In genomic region chr7:17057143-17057509, GRCh38 we compare ENCODE assay signal across 33 cellular contexts.
"Had no signal": no experiment of that assay in that cellular context is flagged by ENCODE, and none has a peak within 500 bp of the region (broad histone marks: within the 10 kb centered on the region; RNA-seq: fewer than 3 reads in every experiment).

No MANE protein-coding gene starts in this region.

- H3K9me3 Mint-ChIP-seq: activated naive CD4-positive, alpha-beta T cell treated with anti-CD3 and anti-CD28 coated beads for 36 hours; activated naive CD8-positive, alpha-beta T cell treated with anti-CD3 and anti-CD28 coated beads, Interleukin-2, amount 50 U/mL, for 24 hours; stimulated activated memory B cell treated with anti-CD40 and anti-IgM and Interleukin-4, amounts not matched to agents 10 μg/mL and 1 μg/mL and 100 μg/mL, for 72 hours had no signal

- H3K27me3 ChIP-seq: breast epithelium, esophagus muscularis mucosa, foreskin keratinocyte, heart left ventricle, left lung, ovary, thyroid gland, upper lobe of right lung had no signal

- H3K27ac Mint-ChIP-seq: activated CD4-positive, alpha-beta memory T cell treated with anti-CD3 and anti-CD28 coated beads, Interleukin-2, amount 10 ng/mL, durations not matched to agents 7 days and 5 days; activated CD4-positive, alpha-beta T cell treated with anti-CD3 and anti-CD28 coated beads, Interleukin-2, amount 10 ng/mL, durations not matched to agents 7 days and 5 days; activated CD8-positive, alpha-beta memory T cell treated with anti-CD3 and anti-CD28 coated beads, Interleukin-2, amount 10 ng/mL, durations not matched to agents 7 days and 5 days; activated naive CD4-positive, alpha-beta T cell treated with anti-CD3 and anti-CD28 coated beads for 36 hours; activated naive CD8-positive, alpha-beta T cell treated with anti-CD3 and anti-CD28 coated beads, Interleukin-2, amount 50 U/mL, for 24 hours; endodermal cell; nephron; progenitor cell of endocrine pancreas; stimulated activated memory B cell treated with anti-CD40 and anti-IgM and Interleukin-4, amounts not matched to agents 10 μg/mL and 1 μg/mL and 100 μg/mL, for 72 hours; stimulated activated naive CD8-positive, alpha-beta T cell treated with anti-CD3 and anti-CD28 coated beads, Interleukin-15, amount 100 ng/mL, for 72 hours; WTC11 had no signal

- ATAC-seq: activated CD8-positive, alpha-beta memory T cell treated with anti-CD3 and anti-CD28 coated beads, Interleukin-2, amount 10 ng/mL, durations not matched to agents 7 days and 5 days; activated naive CD8-positive, alpha-beta T cell treated with anti-CD3 and anti-CD28 coated beads, Interleukin-2, amount 50 U/mL, for 24 hours; foreskin keratinocyte; heart left ventricle; left lung; lower lobe of right lung; mucosa of descending colon; sciatic nerve; stimulated activated memory B cell treated with anti-CD40 and anti-IgM and Interleukin-4, amounts not matched to agents 10 μg/mL and 1 μg/mL and 100 μg/mL, for 72 hours; stimulated activated naive CD8-positive, alpha-beta T cell treated with anti-CD3 and anti-CD28 coated beads, Interleukin-15, amount 100 ng/mL, for 72 hours; T-helper 17 cell; upper lobe of right lung; WTC11 had no signal

- H3K36me3 ChIP-seq: breast epithelium, esophagus muscularis mucosa, heart left ventricle, left lung, lower lobe of right lung, ovary, thyroid gland, upper lobe of right lung had no signal

- H3K4me3 Mint-ChIP-seq: activated CD4-positive, alpha-beta memory T cell treated with anti-CD3 and anti-CD28 coated beads, Interleukin-2, amount 10 ng/mL, durations not matched to agents 7 days and 5 days; activated CD4-positive, alpha-beta T cell treated with anti-CD3 and anti-CD28 coated beads, Interleukin-2, amount 10 ng/mL, durations not matched to agents 7 days and 5 days; activated CD8-positive, alpha-beta memory T cell treated with anti-CD3 and anti-CD28 coated beads, Interleukin-2, amount 10 ng/mL, durations not matched to agents 7 days and 5 days; activated naive CD4-positive, alpha-beta T cell treated with anti-CD3 and anti-CD28 coated beads for 36 hours; activated naive CD8-positive, alpha-beta T cell treated with anti-CD3 and anti-CD28 coated beads, Interleukin-2, amount 50 U/mL, for 24 hours; endodermal cell; nephron; stimulated activated memory B cell treated with anti-CD40 and anti-IgM and Interleukin-4, amounts not matched to agents 10 μg/mL and 1 μg/mL and 100 μg/mL, for 72 hours; stimulated activated naive CD8-positive, alpha-beta T cell treated with anti-CD3 and anti-CD28 coated beads, Interleukin-15, amount 100 ng/mL, for 72 hours; T-helper 17 cell; WTC11 had no signal

- H3K4me1 ChIP-seq: breast epithelium, foreskin keratinocyte, thyroid gland, upper lobe of right lung had no signal

- H3K9me3 ChIP-seq: breast epithelium, esophagus muscularis mucosa, heart left ventricle, left lung, lower lobe of right lung, mucosa of descending colon, ovary, thyroid gland, upper lobe of right lung had no signal

- H3K27me3 Mint-ChIP-seq: activated CD4-positive, alpha-beta memory T cell treated with anti-CD3 and anti-CD28 coated beads, Interleukin-2, amount 10 ng/mL, durations not matched to agents 7 days and 5 days; activated CD4-positive, alpha-beta T cell treated with anti-CD3 and anti-CD28 coated beads, Interleukin-2, amount 10 ng/mL, durations not matched to agents 7 days and 5 days; activated CD8-positive, alpha-beta memory T cell treated with anti-CD3 and anti-CD28 coated beads, Interleukin-2, amount 10 ng/mL, durations not matched to agents 7 days and 5 days; progenitor cell of endocrine pancreas; stimulated activated memory B cell treated with anti-CD40 and anti-IgM and Interleukin-4, amounts not matched to agents 10 μg/mL and 1 μg/mL and 100 μg/mL, for 72 hours; stimulated activated naive CD8-positive, alpha-beta T cell treated with anti-CD3 and anti-CD28 coated beads, Interleukin-15, amount 100 ng/mL, for 72 hours; T-helper 17 cell had no signal

- DNase-seq: activated CD4-positive, alpha-beta memory T cell treated with anti-CD3 and anti-CD28 coated beads, Interleukin-2, amount 10 ng/mL, durations not matched to agents 7 days and 5 days; activated CD4-positive, alpha-beta T cell treated with anti-CD3 and anti-CD28 coated beads for 1 hour; activated CD4-positive, alpha-beta T cell treated with anti-CD3 and anti-CD28 coated beads, Interleukin-2, amount 10 ng/mL, durations not matched to agents 7 days and 5 days; activated CD8-positive, alpha-beta memory T cell treated with anti-CD3 and anti-CD28 coated beads, Interleukin-2, amount 10 ng/mL, durations not matched to agents 7 days and 5 days; activated effector memory CD4-positive, alpha-beta T cell treated with anti-CD3 and anti-CD28 coated beads, Interleukin-2, amount 50 U/mL, for 16 hours; activated naive CD4-positive, alpha-beta T cell treated with anti-CD3 and anti-CD28 coated beads for 36 hours; activated naive CD8-positive, alpha-beta T cell treated with anti-CD3 and anti-CD28 coated beads, Interleukin-2, amount 50 U/mL, for 24 hours; activated T-cell treated with anti-CD3 and anti-CD28 coated beads for 4 hours; amygdala; central memory CD4-positive, alpha-beta T cell; endodermal cell; heart left ventricle; left lung; lower lobe of right lung; mucosa of descending colon; ovary; stimulated activated CD4-positive, alpha-beta T cell treated with anti-CD3 and anti-CD28 coated beads, Interleukin-1b, Interleukin-23, amount 100 ng/mL, for 48 hours; stimulated activated CD4-positive, alpha-beta T cell treated with anti-CD3 and anti-CD28 coated beads, Interleukin-4, amount 100 ng/mL, for 4 hours; stimulated activated CD8-positive, alpha-beta memory T cell treated with anti-CD3 and anti-CD28 coated beads, Interleukin-4, amount 100 ng/mL, for 48 hours; stimulated activated naive CD8-positive, alpha-beta T cell treated with anti-CD3 and anti-CD28 coated beads, Interleukin-15, amount 100 ng/mL, for 72 hours; T-helper 17 cell; T1000; thyroid gland; upper lobe of right lung had no signal

- H3K4me1 Mint-ChIP-seq: endodermal cell, nephron had no signal

- H3K27ac ChIP-seq: esophagus muscularis mucosa, foreskin keratinocyte, heart left ventricle, left lung, lower lobe of right lung, ovary, skin epidermis, thyroid gland, upper lobe of right lung had no signal

- H3K36me3 Mint-ChIP-seq: stimulated activated memory B cell treated with anti-CD40 and anti-IgM and Interleukin-4, amounts not matched to agents 10 μg/mL and 1 μg/mL and 100 μg/mL, for 72 hours had no signal

- H3K4me3 ChIP-seq: breast epithelium, esophagus muscularis mucosa, heart left ventricle, left lung, lower lobe of right lung, mucosa of descending colon, ovary, skin epidermis, thyroid gland, upper lobe of right lung had no signal
